1 cellular context compared by ENCODE assay signal in the genomic region with DNA sequence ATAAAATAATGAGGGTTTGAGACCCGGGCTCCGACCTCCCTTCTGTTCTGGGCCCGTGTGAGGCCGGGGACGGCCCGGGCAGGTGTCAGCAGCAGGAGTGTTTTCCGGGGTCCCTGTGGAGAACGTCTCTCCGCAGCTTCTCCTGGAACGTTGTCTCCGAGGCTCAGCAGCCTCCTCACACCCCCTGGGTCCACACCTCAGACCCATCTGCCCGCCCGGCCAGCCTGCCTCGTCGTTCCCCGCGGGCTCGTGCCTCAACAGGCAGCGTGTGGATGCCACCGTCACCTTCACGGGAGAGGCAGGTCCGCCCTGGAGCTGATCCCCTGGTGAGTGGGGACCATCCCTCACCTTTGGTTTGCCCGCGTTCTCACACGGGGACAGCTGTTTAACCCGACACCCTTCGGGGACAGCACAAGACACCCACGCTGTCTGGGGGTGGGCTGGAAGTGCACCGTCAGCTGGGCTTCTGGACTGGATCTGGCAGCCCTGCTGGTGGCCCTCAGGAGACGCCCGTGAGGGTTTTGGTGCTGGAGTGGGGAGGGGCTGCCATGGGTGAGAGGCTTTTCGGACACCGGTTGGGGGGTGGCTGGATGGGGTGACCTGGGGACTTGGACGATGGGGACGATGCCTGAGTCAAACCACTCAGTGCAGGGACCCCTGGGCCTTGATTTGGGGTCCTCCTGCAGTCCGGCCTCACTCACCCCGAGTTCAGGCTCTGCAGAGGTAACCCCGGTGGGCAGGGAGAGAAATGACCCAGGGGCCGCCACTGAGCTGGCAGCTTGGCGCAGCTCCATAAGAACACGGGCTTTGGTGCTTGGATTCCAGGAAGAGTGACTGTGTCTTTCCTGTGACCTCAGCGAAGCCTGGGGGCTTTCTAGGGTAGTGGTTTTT.
TF ChIP-seq lines count a peak whose summit lies in the region.

No MANE protein-coding gene starts in this region.

TF ChIP-seq in HepG2, 621 proteins besides CTCF, POLR2A, EP300 and RAD21 (continued from another document):
- TF ChIP-seq, protein P1, sequence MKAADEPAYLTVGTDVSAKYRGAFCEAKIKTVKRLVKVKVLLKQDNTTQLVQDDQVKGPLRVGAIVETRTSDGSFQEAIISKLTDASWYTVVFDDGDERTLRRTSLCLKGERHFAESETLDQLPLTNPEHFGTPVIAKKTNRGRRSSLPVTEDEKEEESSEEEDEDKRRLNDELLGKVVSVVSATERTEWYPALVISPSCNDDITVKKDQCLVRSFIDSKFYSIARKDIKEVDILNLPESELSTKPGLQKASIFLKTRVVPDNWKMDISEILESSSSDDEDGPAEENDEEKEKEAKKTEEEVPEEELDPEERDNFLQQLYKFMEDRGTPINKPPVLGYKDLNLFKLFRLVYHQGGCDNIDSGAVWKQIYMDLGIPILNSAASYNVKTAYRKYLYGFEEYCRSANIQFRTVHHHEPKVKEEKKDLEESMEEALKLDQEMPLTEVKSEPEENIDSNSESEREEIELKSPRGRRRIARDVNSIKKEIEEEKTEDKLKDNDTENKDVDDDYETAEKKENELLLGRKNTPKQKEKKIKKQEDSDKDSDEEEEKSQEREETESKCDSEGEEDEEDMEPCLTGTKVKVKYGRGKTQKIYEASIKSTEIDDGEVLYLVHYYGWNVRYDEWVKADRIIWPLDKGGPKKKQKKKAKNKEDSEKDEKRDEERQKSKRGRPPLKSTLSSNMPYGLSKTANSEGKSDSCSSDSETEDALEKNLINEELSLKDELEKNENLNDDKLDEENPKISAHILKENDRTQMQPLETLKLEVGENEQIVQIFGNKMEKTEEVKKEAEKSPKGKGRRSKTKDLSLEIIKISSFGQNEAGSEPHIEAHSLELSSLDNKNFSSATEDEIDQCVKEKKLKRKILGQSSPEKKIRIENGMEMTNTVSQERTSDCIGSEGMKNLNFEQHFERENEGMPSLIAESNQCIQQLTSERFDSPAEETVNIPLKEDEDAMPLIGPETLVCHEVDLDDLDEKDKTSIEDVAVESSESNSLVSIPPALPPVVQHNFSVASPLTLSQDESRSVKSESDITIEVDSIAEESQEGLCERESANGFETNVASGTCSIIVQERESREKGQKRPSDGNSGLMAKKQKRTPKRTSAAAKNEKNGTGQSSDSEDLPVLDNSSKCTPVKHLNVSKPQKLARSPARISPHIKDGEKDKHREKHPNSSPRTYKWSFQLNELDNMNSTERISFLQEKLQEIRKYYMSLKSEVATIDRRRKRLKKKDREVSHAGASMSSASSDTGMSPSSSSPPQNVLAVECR (CRISPR knock-in tag; IDR thresholded peaks at IDR 0.05; ENCODE audit: borderline replicate concordance): no peak
- TF ChIP-seq ZBTB20 (CRISPR knock-in tag; IDR thresholded peaks at IDR 0.05; ENCODE audit: borderline replicate concordance, low read depth) (no peak), ZNF746 (CRISPR knock-in tag; IDR thresholded peaks at IDR 0.05) (no peak), NCOR1 (IDR thresholded peaks at IDR 0.05; ENCODE audit: borderline replicate concordance, low read length) (no peak), MIER2 (CRISPR knock-in tag; IDR thresholded peaks at IDR 0.05) (no peak), ZFP41 (CRISPR knock-in tag; IDR thresholded peaks at IDR 0.05; ENCODE audit: borderline replicate concordance) (no peak), ZMAT3 (CRISPR knock-in tag; conservative IDR thresholded peaks at IDR 0.05) (no peak), ZSCAN12 (CRISPR knock-in tag; IDR thresholded peaks at IDR 0.05) (no peak), ZNF382 (CRISPR knock-in tag; IDR thresholded peaks at IDR 0.05; ENCODE audit: borderline replicate concordance) (no peak), ZNF33B (CRISPR knock-in tag; IDR thresholded peaks at IDR 0.05) (no peak), U2AF2 (IDR thresholded peaks at IDR 0.05; ENCODE audit: low read depth, low read length) (no peak), ZBTB49 (CRISPR knock-in tag; IDR thresholded peaks at IDR 0.05; ENCODE audit: borderline replicate concordance) (no peak), PITX1 (CRISPR knock-in tag; IDR thresholded peaks at IDR 0.05) (no peak), LBX2 (CRISPR knock-in tag; IDR thresholded peaks at IDR 0.05; ENCODE audit: borderline replicate concordance) (no peak), GRHL1 (CRISPR knock-in tag; conservative IDR thresholded peaks at IDR 0.05) (no peak), ZFP90 (CRISPR knock-in tag; IDR thresholded peaks at IDR 0.05; ENCODE audit: borderline replicate concordance) (no peak), NR2C2 (CRISPR knock-in tag; IDR thresholded peaks at IDR 0.05; ENCODE audit: borderline replicate concordance) (no peak)
- TF ChIP-seq, protein P2, sequence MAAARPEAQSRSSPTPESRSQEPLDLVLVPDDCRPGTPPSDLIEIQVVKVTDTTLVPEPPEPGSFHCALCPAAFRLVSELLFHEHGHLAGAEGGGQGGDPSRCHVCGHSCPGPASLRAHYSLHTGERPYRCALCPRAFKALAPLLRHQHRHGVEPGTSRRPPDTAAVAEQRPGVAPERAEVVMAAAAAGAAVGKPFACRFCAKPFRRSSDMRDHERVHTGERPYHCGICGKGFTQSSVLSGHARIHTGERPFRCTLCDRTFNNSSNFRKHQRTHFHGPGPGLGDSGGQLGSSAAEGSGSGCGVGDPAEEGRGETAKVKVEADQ (CRISPR knock-in tag; IDR thresholded peaks at IDR 0.05; ENCODE audit: borderline replicate concordance): no peak
